ENCODE assay signal across 33 cellular contexts in the genomic region with DNA sequence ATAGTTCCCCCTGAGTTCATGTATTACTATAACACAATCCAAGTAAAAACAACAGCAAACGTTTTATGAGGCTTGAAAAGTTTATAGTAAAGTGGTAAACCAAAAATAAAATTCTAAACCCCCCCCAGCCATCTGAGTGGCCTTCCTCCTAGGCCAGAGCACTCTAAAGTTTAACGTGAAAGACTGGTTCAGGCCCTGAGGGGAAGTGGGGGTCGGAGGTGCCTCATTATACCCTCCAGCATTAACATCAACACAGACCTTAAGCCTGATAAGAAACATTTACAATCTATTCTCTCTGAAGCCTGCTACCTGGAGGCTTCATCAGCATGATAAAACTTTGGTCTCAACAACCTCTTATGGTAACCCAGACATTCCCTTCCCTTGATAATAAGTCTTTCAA. TPM values are rescaled to one million over a fixed set of nuclear protein-coding genes. Genes with fewer than 3 reads are reported as not detected.
"Had no signal": no experiment of that assay in that cellular context is flagged by ENCODE, and none has a peak within 500 bp of the region (broad histone marks: within the 10 kb centered on the region; RNA-seq: fewer than 3 reads in every experiment).

No MANE protein-coding gene starts in this region.

- ATAC-seq: activated T-cell treated with anti-CD3 and anti-CD28 coated beads, Interleukin-2, amount 50 U/mL, for 72 hours; foreskin keratinocyte; gastrocnemius medialis; heart left ventricle had no signal

- H3K27ac Mint-ChIP-seq: activated CD4-positive, alpha-beta memory T cell treated with anti-CD3 and anti-CD28 coated beads, Interleukin-2, amount 10 ng/mL, durations not matched to agents 7 days and 5 days; activated CD4-positive, alpha-beta T cell treated with anti-CD3 and anti-CD28 coated beads, Interleukin-2, amount 10 ng/mL, durations not matched to agents 7 days and 5 days; activated naive CD8-positive, alpha-beta T cell; activated T-cell treated with anti-CD3 and anti-CD28 coated beads, Interleukin-2, amount 50 U/mL, for 24 hours; activated T-cell treated with anti-CD3 and anti-CD28 coated beads, Interleukin-2, amount 50 U/mL, for 72 hours; dendritic cell treated with granulocyte-macrophage colony-stimulating factor and Interleukin-4, amounts not matched to agents 40 ng/mL and 50 ng/mL, for 4 days had no signal

- DNase-seq: activated CD4-positive, alpha-beta memory T cell treated with anti-CD3 and anti-CD28 coated beads, Interleukin-2, amount 10 ng/mL, durations not matched to agents 7 days and 5 days; activated CD4-positive, alpha-beta T cell treated with anti-CD3 and anti-CD28 coated beads for 1 hour; activated CD4-positive, alpha-beta T cell treated with anti-CD3 and anti-CD28 coated beads for 4 hours; activated CD4-positive, alpha-beta T cell treated with anti-CD3 and anti-CD28 coated beads, Interleukin-2, amount 10 ng/mL, durations not matched to agents 7 days and 5 days; activated CD4-positive, alpha-beta T cell treated with anti-CD3 and anti-CD28 coated beads, Interleukin-2, amount 50 U/mL, for 4 hours; activated CD8-positive, alpha-beta memory T cell treated with anti-CD3 and anti-CD28 coated beads, Interleukin-2, amount 50 U/mL, for 48 hours; activated effector memory CD4-positive, alpha-beta T cell treated with Interleukin-2 at 50 U/mL for 16 hours; activated gamma-delta T cell treated with Interleukin-2 at 50 U/mL for 16 hours; activated naive CD4-positive, alpha-beta T cell treated with anti-CD3 and anti-CD28 coated beads, Interleukin-2, amount 50 U/mL, for 16 hours; activated naive CD4-positive, alpha-beta T cell treated with Interleukin-2 at 50 U/mL for 16 hours; activated T-cell treated with anti-CD3 and anti-CD28 coated beads for 4 hours; activated T-cell treated with anti-CD3 and anti-CD28 coated beads, Interleukin-2, amount 50 U/mL, for 24 hours; activated T-cell treated with anti-CD3 and anti-CD28 coated beads, Interleukin-2, amount 50 U/mL, for 72 hours; amniotic stem cell; anterior cingulate cortex; brain microvascular endothelial cell; dorsolateral prefrontal cortex; effector memory CD4-positive, alpha-beta T cell; erythroblast; foreskin keratinocyte; gastrocnemius medialis; glutamatergic neuron; heart left ventricle; T-helper 1 cell; T-helper 2 cell had no signal

- H3K27me3 ChIP-seq: brain microvascular endothelial cell, dorsolateral prefrontal cortex, foreskin keratinocyte, gastrocnemius medialis had no signal

- H3K36me3 ChIP-seq: brain microvascular endothelial cell, esophagus muscularis mucosa, gastrocnemius medialis, heart left ventricle had no signal

- H3K4me1 Mint-ChIP-seq: activated CD4-positive, alpha-beta memory T cell treated with anti-CD3 and anti-CD28 coated beads, Interleukin-2, amount 10 ng/mL, durations not matched to agents 7 days and 5 days; activated CD4-positive, alpha-beta T cell treated with anti-CD3 and anti-CD28 coated beads, Interleukin-2, amount 10 ng/mL, durations not matched to agents 7 days and 5 days; central memory CD8-positive, alpha-beta T cell had no signal

- FAIRE-seq: astrocyte, bronchial epithelial cell had no signal

- H3K4me1 ChIP-seq: esophagus muscularis mucosa, foreskin keratinocyte, gastrocnemius medialis, heart left ventricle had no signal

- H3K4me3 Mint-ChIP-seq: activated CD4-positive, alpha-beta memory T cell treated with anti-CD3 and anti-CD28 coated beads, Interleukin-2, amount 10 ng/mL, durations not matched to agents 7 days and 5 days; activated CD4-positive, alpha-beta T cell treated with anti-CD3 and anti-CD28 coated beads, Interleukin-2, amount 10 ng/mL, durations not matched to agents 7 days and 5 days; activated naive CD8-positive, alpha-beta T cell; activated T-cell treated with anti-CD3 and anti-CD28 coated beads, Interleukin-2, amount 50 U/mL, for 24 hours; activated T-cell treated with anti-CD3 and anti-CD28 coated beads, Interleukin-2, amount 50 U/mL, for 72 hours; central memory CD8-positive, alpha-beta T cell; dendritic cell treated with granulocyte-macrophage colony-stimulating factor and Interleukin-4, amounts not matched to agents 40 ng/mL and 50 ng/mL, for 4 days had no signal

- H3K4me3 ChIP-seq: coronary artery, dorsolateral prefrontal cortex, esophagus muscularis mucosa, gastrocnemius medialis, heart left ventricle had no signal

- H3K9me3 ChIP-seq: gastrocnemius medialis had no signal

- H3K27ac ChIP-seq: brain microvascular endothelial cell, coronary artery, dorsolateral prefrontal cortex, esophagus muscularis mucosa, foreskin keratinocyte, gastrocnemius medialis, heart left ventricle had no signal

RNA-seq across cellular contexts. Expression of gene CNGA3, which starts 29.0 kb away (rescaled TPM):
- total RNA-seq: activated CD4-positive, alpha-beta memory T cell treated with anti-CD3 and anti-CD28 coated beads, Interleukin-2, amount 10 ng/mL, durations not matched to agents 7 days and 5 days; activated CD4-positive, alpha-beta T cell treated with anti-CD3 and anti-CD28 coated beads, Interleukin-2, amount 10 ng/mL, durations not matched to agents 7 days and 5 days; activated T-cell treated with anti-CD3 and anti-CD28 coated beads, Interleukin-2, amount 50 U/mL, for 72 hours; astrocyte; bronchial epithelial cell; cardiac septum; foreskin keratinocyte had no signal
- polyA plus RNA-seq: foreskin keratinocyte, heart left ventricle had no signal
